8 cellular contexts compared by ENCODE assay signal in genomic region chr14:91059576-91060471, GRCh38. TPM values are rescaled to one million over a fixed set of nuclear protein-coding genes. Genes with fewer than 3 reads are reported as not detected.
A peak's percentile ranks its signal among the peaks of the same experiment; 100 is the strongest.
DNase-seq lines count a peak whose midpoint lies in the region; ATAC-seq and TF ChIP-seq lines count a peak whose summit lies in the region.

No MANE protein-coding gene starts in this region.

- H3K36me3 Mint-ChIP-seq in IgD-negative memory B cell, result peaks cover 1% of the 10 kb centered on the region
- peaks cover 29% of the 10 kb centered on the region for H3K36me3 Mint-ChIP-seq in activated naive CD8-positive, alpha-beta T cell treated with anti-CD3 and anti-CD28 coated beads for 36 hours

- TF ChIP-seq CTCF in cardiac muscle cell (IDR thresholded peaks at IDR 0.05; ENCODE audit: low read depth, low read length), result peak; percentile 15

- H3K9ac ChIP-seq in SK-N-MC (ENCODE audit: insufficient read length), result peak overlapping the region; percentile 75

- peak overlapping the region; percentile 92 for H3K4me3 ChIP-seq in SK-N-MC
- H3K4me3 ChIP-seq in cardiac muscle cell, result peak overlapping the region; percentile 90
- H3K4me3 ChIP-seq in aorta (ENCODE audit: low read length in 2 of 2), result peak overlapping the region; percentile 76 to 78

- ATAC-seq in GM21528 (IDR thresholded peaks at IDR 0.05; ENCODE audit: low FRiP score, unreplicated experiment) (peak; percentile 29), aorta (ENCODE audit: low FRiP score) (peak; percentile 72)

- WGBS in aorta, 2 donors, result 0 to 1% methylated on average over 38 to 88 of the region's 88 CpGs

- H3K27me3 Mint-ChIP-seq in IgD-negative memory B cell, result no peaks in the 10 kb centered on the region
- no peaks in the 10 kb centered on the region for H3K27me3 Mint-ChIP-seq in activated naive CD8-positive, alpha-beta T cell treated with anti-CD3 and anti-CD28 coated beads for 36 hours

- peak overlapping the region in 3 of 4 donors; percentile 83 to 95 (median 94) for H3K4me3 Mint-ChIP-seq in IgD-negative memory B cell
- peak overlapping the region; percentile 87 for H3K4me3 Mint-ChIP-seq in activated naive CD8-positive, alpha-beta T cell treated with anti-CD3 and anti-CD28 coated beads for 36 hours

- intact Hi-C loops in posterior vena cava (cut with DNase I), result loop anchor here in 1 of 2 donors (10.0 kb wide), 1 partner anchor 115 kb away; no protein-coding TSS in a partner anchor
- intact Hi-C loops in aorta (cut with DNase I), result loop anchor here (5.0 kb wide), 1 partner anchor 112 kb away; no protein-coding TSS in a partner anchor

- H3K27ac ChIP-seq in SK-N-MC (no peak overlapping the region), cardiac muscle cell (peak overlapping the region; percentile 94), aorta (ENCODE audit: low read depth in 1 of 2, low read length in 2 of 2) (peak overlapping the region; percentile 23 to 87)

- H3K4me1 Mint-ChIP-seq in IgD-negative memory B cell, result peaks cover 32 to 47% (median 42%) of the 10 kb centered on the region in 3 donors
- H3K4me1 Mint-ChIP-seq in activated naive CD8-positive, alpha-beta T cell treated with anti-CD3 and anti-CD28 coated beads for 36 hours, result peaks cover 51% of the 10 kb centered on the region

- DNase-seq in DMS79 (lab: John Stamatoyannopoulos, UW), result peak; percentile 56
- no peak for DNase-seq in SK-N-MC (ENCODE audit: low read depth, low spot score)
- DNase-seq in activated naive CD8-positive, alpha-beta T cell treated with anti-CD3 and anti-CD28 coated beads for 36 hours, result peak; percentile 71
- peak; percentile 6 to 77 for DNase-seq in cardiac muscle cell (ENCODE audit: low read depth in 1 of 2, low spot score in 1 of 2)
- peak; percentile 81 for DNase-seq in posterior vena cava (ENCODE audit: low spot score)
- peak; percentile 50 to 76 for DNase-seq in aorta

- peak overlapping the region in 2 of 3 donors; percentile 25 to 64 for H3K27ac Mint-ChIP-seq in IgD-negative memory B cell
- peak overlapping the region; percentile 81 for H3K27ac Mint-ChIP-seq in activated naive CD8-positive, alpha-beta T cell treated with anti-CD3 and anti-CD28 coated beads for 36 hours

- H3K4me1 ChIP-seq in cardiac muscle cell (ENCODE audit: low read depth) (no peaks in the 10 kb centered on the region), aorta (ENCODE audit: control insufficient read depth in 1 of 2, insufficient read depth in 2 of 2, low read length in 2 of 2) (no peaks in the 10 kb centered on the region)

- no peaks in the 10 kb centered on the region for H3K9me3 Mint-ChIP-seq in IgD-negative memory B cell
- peaks cover 7% of the 10 kb centered on the region for H3K9me3 Mint-ChIP-seq in activated naive CD8-positive, alpha-beta T cell treated with anti-CD3 and anti-CD28 coated beads for 36 hours

- H3K9me3 ChIP-seq in SK-N-MC (ENCODE audit: low read depth, low read length), result no peaks in the 10 kb centered on the region
- no peaks in the 10 kb centered on the region for H3K9me3 ChIP-seq in cardiac muscle cell (ENCODE audit: low read depth)
- H3K9me3 ChIP-seq in aorta (ENCODE audit: control insufficient read depth, low read length), result no peaks in the 10 kb centered on the region

- no peaks in the 10 kb centered on the region for H3K36me3 ChIP-seq in SK-N-MC (ENCODE audit: insufficient read depth, low read length)
- H3K36me3 ChIP-seq in cardiac muscle cell, result no peaks in the 10 kb centered on the region
- H3K36me3 ChIP-seq in aorta (ENCODE audit: control insufficient read depth in 1 of 2, insufficient read depth in 2 of 2, low read length in 1 of 2), result no peaks in the 10 kb centered on the region

- H3K27me3 ChIP-seq in cardiac muscle cell, result no peaks in the 10 kb centered on the region
- no peaks in the 10 kb centered on the region for H3K27me3 ChIP-seq in aorta (ENCODE audit: control insufficient read depth in 1 of 2, insufficient read depth in 2 of 2, low read length in 1 of 2)

RNA-seq across cellular contexts. Expression of gene RPS6KA5, which starts 0.6 kb away (rescaled TPM):
- polyA plus RNA-seq in IgD-negative memory B cell (19.0 TPM), cardiac muscle cell (3.3 and 11.5 TPM in 2 replicates), aorta (1 to 10 TPM; 1.4 to 1.6 TPM)
- total RNA-seq in activated naive CD8-positive, alpha-beta T cell treated with anti-CD3 and anti-CD28 coated beads for 36 hours, result 10 to 100 TPM; 10.1 to 13.1 TPM
- total RNA-seq in cardiac muscle cell (5.0 and 10.9 TPM in 2 replicates), posterior vena cava (1 to 10 TPM; 4.0 to 6.4 TPM), aorta (1 to 10 TPM; 4.4 to 10.0 TPM)

RNA-seq across cellular contexts. Expression of gene DGLUCY, which starts 54.0 kb away (rescaled TPM):
- polyA plus RNA-seq in IgD-negative memory B cell (68.0 TPM), cardiac muscle cell (82.2 and 82.7 TPM in 2 replicates), aorta (10 to 100 TPM; 11.9 to 15.1 TPM)
- total RNA-seq in activated naive CD8-positive, alpha-beta T cell treated with anti-CD3 and anti-CD28 coated beads for 36 hours, result 10 to 100 TPM; 31.9 to 36.1 TPM
- total RNA-seq in cardiac muscle cell (57.4 and 90.0 TPM in 2 replicates), posterior vena cava (10 to 100 TPM; 36.2 to 44.4 TPM), aorta (10 to 100 TPM; 23.5 to 55.5 TPM)
